20 cellular contexts compared by ENCODE assay signal in genomic region chr1:201730611-201731010, GRCh38.
DNase-seq lines count a peak whose midpoint lies in the region; ATAC-seq and TF ChIP-seq lines count a peak whose summit lies in the region.
"Had no signal": no experiment of that assay in that cellular context is flagged by ENCODE, and none has a peak within 500 bp of the region (broad histone marks: within the 10 kb centered on the region; RNA-seq: fewer than 3 reads in every experiment).

No MANE protein-coding gene starts in this region.

- peaks cover 77% of the 10 kb centered on the region for H3K4me1 ChIP-seq in cardiac muscle cell (ENCODE audit: low read depth)
- peaks cover 0 to 91% (median 62%) of the 10 kb centered on the region in 12 donors for H3K4me1 ChIP-seq in heart left ventricle
- H3K4me1 ChIP-seq: colonic mucosa, pancreas had no signal

- H3K4me1 Mint-ChIP-seq in neural crest cell: peaks cover 44% of the 10 kb centered on the region
- H3K4me1 Mint-ChIP-seq: stimulated activated naive CD8-positive, alpha-beta T cell treated with anti-CD3 and anti-CD28 coated beads, Interleukin-15, amount 100 ng/mL, for 72 hours had no signal

- H3K4me3 ChIP-seq in cardiac muscle cell (no peak overlapping the region), heart left ventricle (peak overlapping the region in 1 of 12 donors; percentile 2)
- H3K4me3 ChIP-seq: adrenal gland, colonic mucosa, pancreas had no signal

- intact Hi-C loops in cardiac septum (cut with DNase I) (no loop called here), heart left ventricle (cut with DNase I) (no loop called here)

- no peak for TF ChIP-seq POLR2A in heart left ventricle (IDR thresholded peaks at IDR 0.05)

- H3K9me3 ChIP-seq in cardiac muscle cell (ENCODE audit: low read depth): no peaks in the 10 kb centered on the region
- no peaks in the 10 kb centered on the region for H3K9me3 ChIP-seq in heart left ventricle
- H3K9me3 ChIP-seq: adrenal gland, colonic mucosa, pancreas had no signal

- no peaks in the 10 kb centered on the region for H3K27me3 ChIP-seq in cardiac muscle cell
- no peaks in the 10 kb centered on the region for H3K27me3 ChIP-seq in heart left ventricle
- H3K27me3 ChIP-seq: adrenal gland, colonic mucosa, pancreas had no signal

- no peak for ATAC-seq in heart left ventricle
- no peak for ATAC-seq in HG02610 (IDR thresholded peaks at IDR 0.05; ENCODE audit: unreplicated experiment)
- no peak for ATAC-seq in activated CD4-positive, CD25-positive, alpha-beta regulatory T cell treated with anti-CD3 and anti-CD28 coated beads, Interleukin-2, amount 50 U/mL, for 24 hours
- ATAC-seq: left colon; stimulated activated naive CD8-positive, alpha-beta T cell treated with anti-CD3 and anti-CD28 coated beads, Interleukin-15, amount 100 ng/mL, for 72 hours had no signal

- H3K27me3 Mint-ChIP-seq in neural crest cell (ENCODE audit: low read depth): no peaks in the 10 kb centered on the region

- peak overlapping the region; percentile 100 for H3K27ac ChIP-seq in cardiac muscle cell
- peak overlapping the region; percentile 9 to 98 (median 80) for H3K27ac ChIP-seq in heart left ventricle
- H3K27ac ChIP-seq: adrenal gland, C4-2B, colonic mucosa, pancreas had no signal

- peak overlapping the region; percentile 14 for H3K4me3 Mint-ChIP-seq in neural crest cell
- H3K4me3 Mint-ChIP-seq: stimulated activated naive CD8-positive, alpha-beta T cell treated with anti-CD3 and anti-CD28 coated beads, Interleukin-15, amount 100 ng/mL, for 72 hours had no signal

- H3K36me3 ChIP-seq in cardiac muscle cell (no peaks in the 10 kb centered on the region), heart left ventricle (no peaks in the 10 kb centered on the region)
- H3K36me3 ChIP-seq: adrenal gland, colonic mucosa, pancreas had no signal

- H3K27ac Mint-ChIP-seq in neural crest cell (ENCODE audit: unreplicated experiment): peak overlapping the region; percentile 23
- H3K27ac Mint-ChIP-seq: stimulated activated naive CD8-positive, alpha-beta T cell treated with anti-CD3 and anti-CD28 coated beads, Interleukin-15, amount 100 ng/mL, for 72 hours had no signal

- DNase-seq in cardiac muscle cell (ENCODE audit: low read depth in 1 of 2, low spot score in 1 of 2): no peak
- no peak for DNase-seq in cardiac septum (ENCODE audit: low spot score)
- DNase-seq in heart left ventricle: no peak
- peak; percentile 18 for DNase-seq in neural crest cell (ENCODE audit: low read depth, low spot score)
- no peak for DNase-seq in amniotic stem cell (lab: John Stamatoyannopoulos, UW)
- DNase-seq in iPS-NIHi11 (ENCODE audit: low spot score): no peak
- DNase-seq: activated CD4-positive, alpha-beta T cell treated with anti-CD3 and anti-CD28 coated beads, Interleukin-2, amount 50 U/mL, for 4 hours; activated gamma-delta T cell treated with Interleukin-2 at 50 U/mL for 16 hours; adrenal gland; colonic mucosa; left colon; NCI-H1105 treated with DMSO at 0.1 percent for 48 hours; NCI-H524; pancreas; stimulated activated CD4-positive, alpha-beta T cell treated with anti-CD3 and anti-CD28 coated beads, Interleukin-2, amount 100 ng/mL, for 48 hours; stimulated activated naive CD8-positive, alpha-beta T cell treated with anti-CD3 and anti-CD28 coated beads, Interleukin-15, amount 100 ng/mL, for 72 hours; T-helper 1 cell had no signal

- 33 to 61% (median 48%) methylated on average over 2 of the region's 2 CpGs for WGBS in heart left ventricle, 4 donors

- no peaks in the 10 kb centered on the region for H3K36me3 Mint-ChIP-seq in neural crest cell (ENCODE audit: low read depth)

- H3K9me3 Mint-ChIP-seq in neural crest cell: no peaks in the 10 kb centered on the region
- H3K9me3 Mint-ChIP-seq: stimulated activated naive CD8-positive, alpha-beta T cell treated with anti-CD3 and anti-CD28 coated beads, Interleukin-15, amount 100 ng/mL, for 72 hours had no signal

- no peak for TF ChIP-seq CTCF in cardiac muscle cell (IDR thresholded peaks at IDR 0.05; ENCODE audit: low read depth, low read length)
- TF ChIP-seq CTCF in heart left ventricle (IDR thresholded peaks at IDR 0.05): no peak
- no peak for TF ChIP-seq CTCF in neural crest cell (conservative IDR thresholded peaks at IDR 0.05)
